Comparison of ENCODE assay signal across 9 cellular contexts in genomic region chr15:64619880-64620839, GRCh38.
DNase-seq lines count a peak whose midpoint lies in the region; ATAC-seq and TF ChIP-seq lines count a peak whose summit lies in the region.
"Had no signal": no experiment of that assay in that cellular context is flagged by ENCODE, and none has a peak within 500 bp of the region (broad histone marks: within the 10 kb centered on the region; RNA-seq: fewer than 3 reads in every experiment).

No MANE protein-coding gene starts in this region.

- ATAC-seq in CD4-positive, alpha-beta T cell (ENCODE audit: poor library complexity): no peak
- ATAC-seq in GM21515 (IDR thresholded peaks at IDR 0.05; ENCODE audit: unreplicated experiment) (no peak), GM18858 (IDR thresholded peaks at IDR 0.05; ENCODE audit: unreplicated experiment) (no peak)

- peaks cover 8% of the 10 kb centered on the region for H3K36me3 Mint-ChIP-seq in CD4-positive, alpha-beta T cell (ENCODE audit: low read depth)
- H3K36me3 Mint-ChIP-seq in mesothelial cell of epicardium: peaks cover 3% of the 10 kb centered on the region

- peaks cover 90% of the 10 kb centered on the region for H3K4me1 Mint-ChIP-seq in CD4-positive, alpha-beta T cell (ENCODE audit: low read depth)
- peaks cover 56% of the 10 kb centered on the region for H3K4me1 Mint-ChIP-seq in mesothelial cell of epicardium

- H3K36me3 ChIP-seq in KMS-11 (ENCODE audit: insufficient read depth): no peaks in the 10 kb centered on the region

- peak overlapping the region; percentile 18 for H3K4me2 ChIP-seq in KMS-11

- no peak overlapping the region for H3K27ac ChIP-seq in CD4-positive, alpha-beta T cell (ENCODE audit: low read depth, low read length)
- peak overlapping the region; percentile 34; the same call in 1 of the 2 replicates for H3K27ac ChIP-seq in KMS-11

- peaks cover 86% of the 10 kb centered on the region for H3K4me1 ChIP-seq in KMS-11 (ENCODE audit: low read depth, poor library complexity, severe bottlenecking)

- H3K27me3 Mint-ChIP-seq in CD4-positive, alpha-beta T cell: no peaks in the 10 kb centered on the region
- H3K27me3 Mint-ChIP-seq in mesothelial cell of epicardium (ENCODE audit: low read depth): no peaks in the 10 kb centered on the region

- no peaks in the 10 kb centered on the region for H3K9me3 ChIP-seq in CD4-positive, alpha-beta T cell (ENCODE audit: control insufficient read depth, low read length)
- H3K9me3 ChIP-seq: stomach had no signal

- no peak for DNase-seq in CD4-positive, alpha-beta T cell
- DNase-seq in astrocyte of the spinal cord (ENCODE audit: low read depth, low spot score) (peak; percentile 35), mesothelial cell of epicardium (ENCODE audit: low spot score in 2 of 2, unreplicated experiment in 2 of 2) (no peak), germinal center (ENCODE audit: low spot score) (no peak), NCI-H774 (lab: John Stamatoyannopoulos, UW) (no peak)
- DNase-seq: stomach had no signal

- in situ Hi-C loops in astrocyte of the spinal cord (cut with HindIII; ENCODE audit: low sequenced_read_pairs): no loop called here

- H3K27me3 ChIP-seq in CD4-positive, alpha-beta T cell (ENCODE audit: control insufficient read depth, insufficient read depth, low read length): no peaks in the 10 kb centered on the region
- no peaks in the 10 kb centered on the region for H3K27me3 ChIP-seq in KMS-11 (ENCODE audit: insufficient read depth, low read depth)
- H3K27me3 ChIP-seq: stomach had no signal

- H3K9ac ChIP-seq in KMS-11: no peak overlapping the region

- intact Hi-C loops in CD4-positive, alpha-beta T cell (cut with DNase I, micrococcal nuclease): loop anchor here in 1 of 2 experiments (5.0 to 10.0 kb wide), 3 partner anchors 38 to 185 kb away; no protein-coding TSS in a partner anchor

- CTCF ChIA-PET in CD4-positive, alpha-beta T cell (lab: Charles Lee): interaction anchor here (1.1 to 1.4 kb wide), 2 partner anchors 22 to 32 kb away, joined by 3 read pairs; no protein-coding TSS in a partner anchor

- peak overlapping the region; percentile 86 for H3K27ac Mint-ChIP-seq in CD4-positive, alpha-beta T cell
- peak overlapping the region; percentile 71 for H3K27ac Mint-ChIP-seq in mesothelial cell of epicardium

- H3K79me2 ChIP-seq in KMS-11 (ENCODE audit: insufficient read depth, low read depth): peaks cover 83% of the 10 kb centered on the region

- H3K4me3 ChIP-seq in KMS-11 (IDR thresholded peaks at IDR 0.05; ENCODE audit: insufficient read depth, low read depth, low read length) (no peak overlapping the region), astrocyte of the spinal cord (ENCODE audit: low read depth, low read length) (no peak overlapping the region)
- H3K4me3 ChIP-seq: stomach had no signal

- POLR2A ChIA-PET in CD4-positive, alpha-beta T cell (lab: Charles Lee): no interaction called here

- peak overlapping the region; percentile 78 for H3K4me3 Mint-ChIP-seq in CD4-positive, alpha-beta T cell
- no peak overlapping the region for H3K4me3 Mint-ChIP-seq in mesothelial cell of epicardium

- H4K20me1 ChIP-seq in KMS-11 (ENCODE audit: insufficient read depth): no peaks in the 10 kb centered on the region

- H2AFZ ChIP-seq in KMS-11 (ENCODE audit: low read depth): no peak overlapping the region

- no peaks in the 10 kb centered on the region for H3K9me3 Mint-ChIP-seq in CD4-positive, alpha-beta T cell
- H3K9me3 Mint-ChIP-seq in mesothelial cell of epicardium: no peaks in the 10 kb centered on the region

- no peak for TF ChIP-seq CTCF in CD4-positive, alpha-beta T cell (IDR thresholded peaks at IDR 0.05)
- no peak for TF ChIP-seq CTCF in KMS-11 (conservative IDR thresholded peaks at IDR 0.05; ENCODE audit: low read depth, low read length)
- TF ChIP-seq CTCF in astrocyte of the spinal cord (IDR thresholded peaks at IDR 0.05; ENCODE audit: low read depth, low read length): no peak
- no peak for TF ChIP-seq CTCF in mesothelial cell of epicardium (IDR thresholded peaks at IDR 0.05; ENCODE audit: unreplicated experiment)
